10 cellular contexts compared by ENCODE assay signal in genomic region chr1:27026621-27027574, GRCh38. TPM values are rescaled to one million over a fixed set of nuclear protein-coding genes. Genes with fewer than 3 reads are reported as not detected.
DNase-seq lines count a peak whose midpoint lies in the region; TF ChIP-seq lines count a peak whose summit lies in the region.
"Had no signal": no experiment of that assay in that cellular context is flagged by ENCODE, and none has a peak within 500 bp of the region (broad histone marks: within the 10 kb centered on the region; RNA-seq: fewer than 3 reads in every experiment).

No MANE protein-coding gene starts in this region.

- H3K4me3 ChIP-seq in cardiac muscle cell, result no peak overlapping the region
- H3K4me3 ChIP-seq in uterus, result no peak overlapping the region
- H3K4me3 ChIP-seq: dorsolateral prefrontal cortex had no signal

- DNase-seq in cardiac muscle cell (ENCODE audit: low read depth in 1 of 2, low spot score in 1 of 2), result peak; percentile 69 to 89
- DNase-seq in cardiac septum (ENCODE audit: low spot score), result no peak
- DNase-seq in islet precursor cell, result peak; percentile 93
- DNase-seq in uterus, result peak; percentile 54 to 59
- DNase-seq in NK-92 treated with Interleukin-12 subunit alpha and Interleukin-12 subunit beta, amount 100 ng/mL, for 24 hours (lab: John Stamatoyannopoulos, UW), result no peak
- no peak for DNase-seq in stimulated activated CD4-positive, alpha-beta T cell treated with anti-CD3 and anti-CD28 coated beads, Interleukin-1b, Interleukin-23, amount 100 ng/mL, for 48 hours
- no peak for DNase-seq in NCI-H446 (lab: John Stamatoyannopoulos, UW)

- no peak overlapping the region for H3K27ac ChIP-seq in cardiac muscle cell
- peak overlapping the region; percentile 58; the same call in 1 of the 2 replicates for H3K27ac ChIP-seq in VCaP
- H3K27ac ChIP-seq in uterus, result peak overlapping the region; percentile 58 to 60

- intact Hi-C loops in cardiac septum (cut with DNase I), result no loop called here
- intact Hi-C loops in uterus (cut with DNase I; ENCODE audit: low total_unique reads), result no loop called here

- H3K4me1 ChIP-seq in cardiac muscle cell (ENCODE audit: low read depth) (peaks cover 12% of the 10 kb centered on the region), uterus (no peaks in the 10 kb centered on the region)

- H3K27me3 ChIP-seq in cardiac muscle cell, result no peaks in the 10 kb centered on the region
- no peaks in the 10 kb centered on the region for H3K27me3 ChIP-seq in uterus
- H3K27me3 ChIP-seq: dorsolateral prefrontal cortex had no signal

- no peak for TF ChIP-seq POLR2A in uterus (IDR thresholded peaks at IDR 0.05)

- TF ChIP-seq CTCF in cardiac muscle cell (IDR thresholded peaks at IDR 0.05; ENCODE audit: low read depth, low read length), result no peak
- TF ChIP-seq CTCF in VCaP (conservative IDR thresholded peaks at IDR 0.05), result no peak
- TF ChIP-seq CTCF in uterus (IDR thresholded peaks at IDR 0.05), result no peak

- H3K9me3 ChIP-seq in cardiac muscle cell (ENCODE audit: low read depth) (no peaks in the 10 kb centered on the region), uterus (no peaks in the 10 kb centered on the region)

- H3K36me3 ChIP-seq in cardiac muscle cell (no peaks in the 10 kb centered on the region), uterus (no peaks in the 10 kb centered on the region)

RNA-seq across cellular contexts. Expression of gene TENT5B, which starts 14.2 kb away (rescaled TPM):
- total RNA-seq in cardiac muscle cell (8.8 and 9.4 TPM in 2 replicates), cardiac septum (7.6 TPM), uterus (10 to 100 TPM in 2 of 4 donors, 1 to 10 TPM in 2; 3.2 to 30.0 (median 11.9) TPM)
- polyA plus RNA-seq in cardiac muscle cell, result 6.8 and 8.5 TPM in 2 replicates
- total RNA-seq: T-helper 1 cell treated with Interleukin-12 subunit alpha and Interleukin-12 subunit beta and Interleukin-4 antibody, amounts not matched to agents 30 ng/mL and 1 ng/mL, for 36 hours had no signal

RNA-seq across cellular contexts. Expression of gene TRNP1, which starts 33.4 kb away (rescaled TPM):
- total RNA-seq in cardiac muscle cell (61.7 and 63.7 TPM in 2 replicates), cardiac septum (42.2 TPM), uterus (10 to 100 TPM in 2 of 4 donors, 1 to 10 TPM in 2; 1.5 to 11.9 (median 7.2) TPM)
- polyA plus RNA-seq in cardiac muscle cell, result 42.9 and 55.5 TPM in 2 replicates

Comparison
In these comparisons a context has a peak if more than half of its experiments do, and no peak if none do; other contexts are left out.
1. DNase-seq: peak in cardiac muscle cell (2 of 2), islet precursor cell (single experiment) and uterus (2 of 2); none in cardiac septum (single experiment), NK-92 treated with Interleukin-12 subunit alpha and Interleukin-12 subunit beta, amount 100 ng/mL, for 24 hours (single experiment), stimulated activated CD4-positive, alpha-beta T cell treated with anti-CD3 and anti-CD28 coated beads, Interleukin-1b, Interleukin-23, amount 100 ng/mL, for 48 hours (single experiment) and NCI-H446 (0 of 2).